Comparison of ENCODE assay signal across 1 cellular context in the genomic region with DNA sequence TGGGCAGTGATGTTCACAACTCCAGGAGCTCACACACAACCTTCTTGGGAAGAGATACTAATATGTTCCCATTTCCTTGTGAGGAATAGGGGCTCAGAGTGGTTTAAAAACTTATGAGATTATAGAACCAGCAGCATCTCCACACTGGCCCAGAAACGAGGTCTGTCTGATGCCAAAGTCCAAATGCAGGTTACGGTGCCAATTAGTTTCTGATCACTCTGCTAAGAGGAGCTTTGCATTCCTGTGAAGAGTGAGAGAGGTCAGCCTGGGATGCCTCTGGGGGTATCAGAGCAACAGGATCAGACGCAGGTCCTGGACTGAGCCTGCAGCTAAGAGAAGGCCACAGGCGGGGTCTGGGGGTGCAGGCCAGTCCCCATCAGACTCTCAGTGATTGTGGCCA. TPM values are rescaled to one million over a fixed set of nuclear protein-coding genes. Genes with fewer than 3 reads are reported as not detected.
"Had no signal": no experiment of that assay in that cellular context is flagged by ENCODE, and none has a peak within 500 bp of the region (broad histone marks: within the 10 kb centered on the region; RNA-seq: fewer than 3 reads in every experiment).

No MANE protein-coding gene starts in this region.

RNA-seq across cellular contexts. Expression of gene TPPP, which starts 30.2 kb away (rescaled TPM):
- total RNA-seq: LHCN-M2 had no signal
